In the genomic region with DNA sequence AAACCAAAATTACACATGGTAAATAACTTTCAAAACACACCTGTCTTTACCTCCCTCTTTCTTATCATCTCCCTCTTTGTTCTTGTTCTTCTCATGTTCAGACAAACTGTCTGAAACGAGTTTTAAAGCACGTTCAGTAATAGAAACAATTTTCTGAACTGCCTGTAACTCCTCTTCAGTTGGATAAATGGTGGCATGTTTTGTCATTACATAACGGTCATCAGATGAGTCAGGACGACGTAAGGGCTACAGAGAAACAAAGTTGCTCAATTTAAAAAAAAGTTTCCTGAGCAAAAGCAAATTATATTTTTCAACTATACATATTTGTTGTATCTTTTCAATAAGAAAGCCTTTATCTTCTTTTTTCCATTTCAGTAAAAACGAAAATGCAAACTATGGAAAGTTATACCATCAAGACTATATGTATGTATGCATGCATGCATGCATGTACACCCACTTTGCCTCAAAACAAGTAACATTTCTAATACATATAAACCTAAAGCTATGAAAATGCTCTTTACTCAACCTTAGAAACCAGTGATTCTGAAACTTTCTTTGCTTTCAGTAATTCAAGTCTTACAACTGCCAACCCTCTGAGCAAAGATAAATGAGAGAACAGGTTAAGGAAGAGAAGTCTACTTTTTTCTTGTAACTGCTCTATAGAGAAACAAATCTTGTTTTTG, we compare ENCODE assay signal across 1 cellular context.
TF ChIP-seq lines count a peak whose summit lies in the region.

No MANE protein-coding gene starts in this region.

TF ChIP-seq in K562, 482 proteins besides CTCF, POLR2A, EP300 and RAD21:
- no peak for TF ChIP-seq ZNF146 (CRISPR knock-in tag; IDR thresholded peaks at IDR 0.05; ENCODE audit: unreplicated experiment)
- TF ChIP-seq CEBPG (CRISPR knock-in tag; IDR thresholded peaks at IDR 0.05): no peak
- TF ChIP-seq CEBPG (tag; conservative IDR thresholded peaks at IDR 0.05 in 1 of 2, IDR thresholded peaks at IDR 0.05 in 1 of 2): peak in 1 of 2 experiments; percentile 45; a peak in 1 of 4 replicates
- no peak for TF ChIP-seq RBBP5 (IDR thresholded peaks at IDR 0.05; ENCODE audit: borderline replicate concordance, insufficient read depth, low read length, poor library complexity, severe bottlenecking)
- TF ChIP-seq, protein P1, sequence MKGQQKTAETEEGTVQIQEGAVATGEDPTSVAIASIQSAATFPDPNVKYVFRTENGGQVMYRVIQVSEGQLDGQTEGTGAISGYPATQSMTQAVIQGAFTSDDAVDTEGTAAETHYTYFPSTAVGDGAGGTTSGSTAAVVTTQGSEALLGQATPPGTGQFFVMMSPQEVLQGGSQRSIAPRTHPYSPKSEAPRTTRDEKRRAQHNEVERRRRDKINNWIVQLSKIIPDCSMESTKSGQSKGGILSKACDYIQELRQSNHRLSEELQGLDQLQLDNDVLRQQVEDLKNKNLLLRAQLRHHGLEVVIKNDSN (CRISPR knock-in tag; IDR thresholded peaks at IDR 0.05): no peak
- no peak for TF ChIP-seq CXXC5 (CRISPR knock-in tag; IDR thresholded peaks at IDR 0.05)
- TF ChIP-seq, protein P2, sequence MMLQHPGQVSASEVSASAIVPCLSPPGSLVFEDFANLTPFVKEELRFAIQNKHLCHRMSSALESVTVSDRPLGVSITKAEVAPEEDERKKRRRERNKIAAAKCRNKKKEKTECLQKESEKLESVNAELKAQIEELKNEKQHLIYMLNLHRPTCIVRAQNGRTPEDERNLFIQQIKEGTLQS (IDR thresholded peaks at IDR 0.05): peak; percentile 29; the same call in 1 of the 2 replicates
- TF ChIP-seq, protein P2 (CRISPR knock-in tag; conservative IDR thresholded peaks at IDR 0.05): no peak
- peak; percentile 48; the same call in 1 of the 2 replicates for TF ChIP-seq FOSL1 (tag; conservative IDR thresholded peaks at IDR 0.05)
- TF ChIP-seq ZNF445 (CRISPR knock-in tag; IDR thresholded peaks at IDR 0.05; ENCODE audit: low read depth): no peak
